9 cellular contexts compared by ENCODE assay signal in the genomic region with DNA sequence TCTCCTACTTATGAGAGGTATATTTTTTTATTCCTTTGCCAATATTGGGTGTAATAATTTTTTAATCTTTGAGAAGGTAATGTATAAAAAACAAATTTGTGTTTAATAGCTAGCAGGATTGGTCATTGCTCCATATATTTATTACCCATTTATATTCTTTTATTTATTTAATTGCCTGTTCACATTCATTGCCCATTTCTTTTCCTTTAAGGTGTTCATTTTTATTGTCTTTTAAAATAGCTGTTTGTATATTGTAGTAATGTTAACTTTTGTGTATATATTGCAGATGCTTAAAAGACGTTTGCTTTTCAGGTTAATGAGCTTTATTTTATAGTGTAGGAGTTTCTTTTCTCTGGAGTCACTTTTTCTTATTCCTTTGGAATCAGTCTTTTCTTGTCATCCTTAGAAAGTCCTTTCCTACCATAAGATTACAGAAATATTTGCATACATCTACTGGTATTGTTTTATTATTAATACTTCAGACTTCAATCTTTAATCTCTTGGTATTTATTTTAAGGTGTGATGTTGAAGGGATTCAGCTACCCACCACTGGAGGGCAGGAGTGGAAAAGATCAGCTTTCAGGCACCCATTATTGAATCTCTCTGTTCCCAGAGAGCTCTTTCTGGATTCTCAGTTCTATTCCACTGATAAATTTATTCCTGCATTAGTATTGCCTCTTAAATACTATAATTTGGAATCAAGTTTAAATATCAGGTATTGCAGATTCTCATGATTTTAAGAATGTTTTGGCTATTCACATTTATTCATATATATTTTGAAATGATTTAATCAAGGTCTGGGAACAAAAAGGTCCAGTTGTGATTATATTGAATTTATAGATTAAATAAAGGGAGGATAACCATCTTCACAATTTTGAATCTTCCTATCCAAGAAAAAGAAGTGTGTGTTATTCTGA. TPM values are rescaled to one million over a fixed set of nuclear protein-coding genes. Genes with fewer than 3 reads are reported as not detected.
A peak's percentile ranks its signal among the peaks of the same experiment; 100 is the strongest.
DNase-seq lines count a peak whose midpoint lies in the region; ATAC-seq, FAIRE-seq and TF ChIP-seq lines count a peak whose summit lies in the region.
"Had no signal": no experiment of that assay in that cellular context is flagged by ENCODE, and none has a peak within 500 bp of the region (broad histone marks: within the 10 kb centered on the region; RNA-seq: fewer than 3 reads in every experiment).

No MANE protein-coding gene starts in this region.

- no peak for FAIRE-seq in GM19239 (lab: Jason Lieb, UNC)

- no peaks in the 10 kb centered on the region; the same call in 1 of the 2 replicates for H3K36me3 ChIP-seq in Caco-2 (ENCODE audit: control insufficient read depth, insufficient read depth, low read length)
- H3K36me3 ChIP-seq in right lobe of liver = no peaks in the 10 kb centered on the region
- no peaks in the 10 kb centered on the region for H3K36me3 ChIP-seq in uterus

- ATAC-seq in right lobe of liver (peak; percentile 90 to 95 (median 93)), GM18909 (IDR thresholded peaks at IDR 0.05; ENCODE audit: poor library complexity, unreplicated experiment) (no peak)

- H3K4me1 ChIP-seq in Caco-2 = no peaks in the 10 kb centered on the region
- peaks cover 0 to 2% (median 0%) of the 10 kb centered on the region in 4 donors for H3K4me1 ChIP-seq in right lobe of liver
- no peaks in the 10 kb centered on the region for H3K4me1 ChIP-seq in uterus

- 72% methylated on average over 1 of the region's 1 CpG for WGBS in right lobe of liver (ENCODE audit: insufficient coverage, low coverage, low lambda C conversion rate, missing lambda C conversion rate)

- peaks cover 7% of the 10 kb centered on the region for H3K4me1 Mint-ChIP-seq in Caco-2 (ENCODE audit: low read depth, unreplicated experiment)
- H3K4me1 Mint-ChIP-seq: nephron had no signal

- no peak for TF ChIP-seq POLR2A in right lobe of liver (IDR thresholded peaks at IDR 0.05)
- no peak for TF ChIP-seq POLR2A in uterus (IDR thresholded peaks at IDR 0.05)

- no TSS peak for BruUV-seq in Caco-2 (replicated peaks; lab: Mats Ljungman, UMichigan)

- POLR2A ChIA-PET in Caco-2 (lab: Charles Lee) = interaction anchor here (1.3 kb wide), 1 partner anchor 17 kb away, joined by 7 read pairs; the partner anchor contains the start of gene PPM1A

- no peak overlapping the region for H3K27ac Mint-ChIP-seq in Caco-2 (ENCODE audit: unreplicated experiment)
- H3K27ac Mint-ChIP-seq: nephron had no signal

- H3K4me3 ChIP-seq in Caco-2 (ENCODE audit: low read depth, low read length) (no peak overlapping the region), HL-60 (replicated peaks; ENCODE audit: insufficient read depth, low read length) (no peak overlapping the region), right lobe of liver (no peak overlapping the region), uterus (no peak overlapping the region)

- peak; percentile 59 to 67 for TF ChIP-seq CTCF in Caco-2 (IDR thresholded peaks at IDR 0.05; ENCODE audit: insufficient read depth in 1 of 2, low read depth in 1 of 2, low read length in 1 of 2, severe bottlenecking in 1 of 2, unreplicated experiment in 1 of 2)
- TF ChIP-seq CTCF in HL-60 (IDR thresholded peaks at IDR 0.05; ENCODE audit: insufficient read depth, low read length) = peak; percentile 20
- peak; percentile 55 to 73 (median 68) for TF ChIP-seq CTCF in right lobe of liver (IDR thresholded peaks at IDR 0.05)
- TF ChIP-seq CTCF in uterus (IDR thresholded peaks at IDR 0.05) = no peak

- intact Hi-C loops in Caco-2 (cut with micrococcal nuclease; ENCODE audit: unreplicated experiment) (loop anchor here (1.0 to 5.0 kb wide), 5 partner anchors 10 to 296 kb away; partner anchors contain the start of gene C14orf39), right lobe of liver (cut with DNase I) (no loop called here), uterus (cut with DNase I; ENCODE audit: low total_unique reads) (no loop called here)

- CTCF ChIA-PET in Caco-2 (lab: Charles Lee) = interaction anchor here (0.6 to 1.8 kb wide), 5 partner anchors 10 to 78 kb away, joined by 3 to 23 read pairs (median 3); partner anchors contain the start of gene PPM1A

- no peak overlapping the region for H3K27ac ChIP-seq in HL-60 (replicated peaks)
- H3K27ac ChIP-seq in right lobe of liver = no peak overlapping the region
- no peak overlapping the region for H3K27ac ChIP-seq in uterus

- DNase-seq in Caco-2 (peak in 1 of 2 experiments; percentile 54), HL-60 (ENCODE audit: low read depth in 1 of 2, low spot score in 1 of 2) (no peak), right lobe of liver (no peak), uterus (no peak), A172 (ENCODE audit: low spot score) (no peak), GM19239 (ENCODE audit: insufficient read length, low spot score) (no peak)
- peak; percentile 19 for DNase-seq in activated CD4-positive, alpha-beta T cell treated with anti-CD3 and anti-CD28 coated beads for 48 hours

- no peaks in the 10 kb centered on the region for H3K27me3 Mint-ChIP-seq in Caco-2 (ENCODE audit: insufficient read depth, unreplicated experiment)

- H3K27me3 ChIP-seq in Caco-2 (replicated peaks; ENCODE audit: control insufficient read depth, insufficient read depth, low read length) (no peaks in the 10 kb centered on the region), HL-60 (ENCODE audit: insufficient read depth, poor library complexity, severe bottlenecking) (no peaks in the 10 kb centered on the region), right lobe of liver (no peaks in the 10 kb centered on the region), uterus (no peaks in the 10 kb centered on the region)

- H3K4me3 Mint-ChIP-seq in Caco-2 (ENCODE audit: unreplicated experiment) = no peak overlapping the region
- H3K4me3 Mint-ChIP-seq: nephron had no signal

- H3K9me3 ChIP-seq in Caco-2 (no peaks in the 10 kb centered on the region), right lobe of liver (no peaks in the 10 kb centered on the region), uterus (no peaks in the 10 kb centered on the region)

- no peaks in the 10 kb centered on the region for H3K36me3 Mint-ChIP-seq in Caco-2 (ENCODE audit: insufficient read depth, unreplicated experiment)

- peaks cover 10% of the 10 kb centered on the region for H3K9me3 Mint-ChIP-seq in Caco-2 (ENCODE audit: unreplicated experiment)

RNA-seq across cellular contexts. Expression of gene PPM1A, which starts 17.3 kb away (rescaled TPM):
- 34.9 and 35.6 TPM in 2 replicates for total RNA-seq in Caco-2 (2022)
- total RNA-seq in right lobe of liver = 10 to 100 TPM; 32.6 to 54.7 (median 39.4) TPM
- total RNA-seq in uterus = 10 to 100 TPM; 32.0 to 77.1 (median 52.8) TPM
- total RNA-seq in A172 (2014; rRNA removed; shearing (Covaris generic)) = 12.7 and 19.0 TPM in 2 replicates

Comparison
In these comparisons a context has a peak if more than half of its experiments do, and no peak if none do; other contexts are left out.
1. CTCF ChIP-seq: peak in Caco-2 (2 of 2), HL-60 (single experiment) and right lobe of liver (4 of 4); none in uterus (0 of 4).